Comparison of ENCODE assay signal across 8 cellular contexts in genomic region chr3:9715764-9716437, GRCh38. TPM values are rescaled to one million over a fixed set of nuclear protein-coding genes. Genes with fewer than 3 reads are reported as not detected.
DNase-seq lines count a peak whose midpoint lies in the region; ATAC-seq, FAIRE-seq and TF ChIP-seq lines count a peak whose summit lies in the region.

No MANE protein-coding gene starts in this region.

- no peaks in the 10 kb centered on the region for H3K9me1 ChIP-seq in K562 (ENCODE audit: control insufficient read depth, insufficient read depth, low read length)

- no peak overlapping the region for H3K27ac Mint-ChIP-seq in activated CD4-positive, alpha-beta T cell treated with anti-CD3 and anti-CD28 coated beads for 36 hours

- H3K9me3 ChIP-seq in OCI-LY3 (ENCODE audit: insufficient read depth, low read length) (no peaks in the 10 kb centered on the region), K562 (replicated peaks; ENCODE audit: control insufficient read depth, insufficient read depth, low read depth, low read length) (no peaks in the 10 kb centered on the region), MM.1S (replicated peaks; ENCODE audit: insufficient read depth, low read length) (no peaks in the 10 kb centered on the region)

- in situ Hi-C loops in K562 (cut with MboI), result no loop called here

- 0 out of 2 replicates have a peak, but pooled peaks cover 3% of the 10 kb centered on the region for H3K27me3 ChIP-seq in OCI-LY3 (ENCODE audit: low read depth, low read length)
- peaks cover 33 to 38% of the 10 kb centered on the region in 2 experiments for H3K27me3 ChIP-seq in K562 (ENCODE audit: control insufficient read depth in 2 of 2, insufficient read depth in 2 of 2, low read length in 2 of 2)
- no peaks in the 10 kb centered on the region for H3K27me3 ChIP-seq in MM.1S (replicated peaks; ENCODE audit: insufficient read depth, low read length)

- peak; percentile 62 for DNase-seq in activated CD4-positive, alpha-beta T cell treated with anti-CD3 and anti-CD28 coated beads for 36 hours
- DNase-seq in activated CD4-positive, alpha-beta T cell treated with anti-CD3 and anti-CD28 coated beads for 1 hour, result no peak
- DNase-seq in K562 (ENCODE audit: extremely low read depth in 1 of 4, low spot score in 3 of 4) (peak; percentile 82 to 94 (median 87)), inferior parietal cortex (ENCODE audit: extremely low spot score) (peak; percentile 74), MM.1S (no peak)
- peak; percentile 52 for DNase-seq in stimulated activated CD4-positive, alpha-beta T cell treated with anti-CD3 and anti-CD28 coated beads, Interleukin-15, amount 100 ng/mL, for 24 hours

- peak; percentile 99 for TF ChIP-seq RAD21 in K562 (CRISPR knock-in tag; conservative IDR thresholded peaks at IDR 0.05 in 1 of 2, IDR thresholded peaks at IDR 0.05 in 1 of 2)

- H2AFZ ChIP-seq in OCI-LY3 (ENCODE audit: low read depth, low read length) (peak overlapping the region; percentile 31; the same call in 1 of the 2 replicates), K562 (ENCODE audit: low read depth, low read length) (peak overlapping the region; percentile 89), MM.1S (ENCODE audit: low read length) (no peak overlapping the region)

- WGBS in K562 (ENCODE audit: insufficient coverage, low coverage, missing lambda C conversion rate), result 6% methylated on average over 6 of the region's 6 CpGs

- no peaks in the 10 kb centered on the region for H3F3A ChIP-seq in MM.1S (ENCODE audit: insufficient read depth, low read length)

- H3K9me3 Mint-ChIP-seq in activated CD4-positive, alpha-beta T cell treated with anti-CD3 and anti-CD28 coated beads for 36 hours (ENCODE audit: low read depth), result no peaks in the 10 kb centered on the region

- H3K4me3 ChIP-seq in OCI-LY3 (ENCODE audit: low read length), result no peak overlapping the region
- no peak overlapping the region for H3K4me3 ChIP-seq in K562
- H3K4me3 ChIP-seq in MM.1S (ENCODE audit: low read length), result no peak overlapping the region

- peaks cover 2% of the 10 kb centered on the region for H3K27me3 Mint-ChIP-seq in activated CD4-positive, alpha-beta T cell treated with anti-CD3 and anti-CD28 coated beads for 36 hours

- no peaks in the 10 kb centered on the region for H4K20me1 ChIP-seq in OCI-LY3 (ENCODE audit: insufficient read depth, low read length)
- H4K20me1 ChIP-seq in K562 (replicated peaks; ENCODE audit: control insufficient read depth, insufficient read depth, low read length), result no peaks in the 10 kb centered on the region
- no peaks in the 10 kb centered on the region for H4K20me1 ChIP-seq in MM.1S (ENCODE audit: insufficient read depth, low read length)

- CTCF ChIA-PET in activated CD4-positive, alpha-beta T cell treated with anti-CD3 and anti-CD28 coated beads for 36 hours (lab: Charles Lee), result interaction anchor here (0.5 to 2.3 kb wide), 7 partner anchors 9 to 324 kb away, joined by 3 to 15 read pairs (median 4); partner anchors contain the start of gene ARPC4
- CTCF ChIA-PET in K562 (lab: Yijun Ruan, JAX; ENCODE audit: low intra/inter-chr PET ratio), result interaction anchor here (0.6 to 1.1 kb wide), 5 partner anchors 212 to 606 kb away, joined by 3 to 7 read pairs (median 3); no protein-coding TSS in a partner anchor

- H3K4me1 ChIP-seq in OCI-LY3 (ENCODE audit: low read length) (0 out of 2 replicates have a peak, but pooled peaks cover 2% of the 10 kb centered on the region), K562 (replicated peaks in 1 of 2; ENCODE audit: control insufficient read depth in 2 of 2, insufficient read depth in 2 of 2, low read length in 2 of 2) (peaks cover 5 to 10% of the 10 kb centered on the region in 2 experiments; a peak in 4 of 5 replicates), MM.1S (ENCODE audit: low read length) (no peaks in the 10 kb centered on the region)

- peak; percentile 79 for TF ChIP-seq EP300 in K562 (IDR thresholded peaks at IDR 0.05; ENCODE audit: low read length)

- BruUV-seq in K562 (replicated peaks; lab: Mats Ljungman, UMichigan), result no TSS peak

- peaks cover 9% of the 10 kb centered on the region for H3K4me1 Mint-ChIP-seq in activated CD4-positive, alpha-beta T cell treated with anti-CD3 and anti-CD28 coated beads for 36 hours

- intact Hi-C loops in activated CD4-positive, alpha-beta T cell treated with anti-CD3 and anti-CD28 coated beads for 36 hours (cut with DNase I, micrococcal nuclease), result no loop called here
- intact Hi-C loops in K562 (cut with micrococcal nuclease), result loop anchor here (5.0 to 10.0 kb wide), 7 partner anchors 76 to 361 kb away; partner anchors contain the start of genes ARPC4, CRELD1, FANCD2 and RPUSD3

- H3K36me3 ChIP-seq in OCI-LY3 (replicated peaks; ENCODE audit: low read depth, low read length), result no peaks in the 10 kb centered on the region
- no peaks in the 10 kb centered on the region for H3K36me3 ChIP-seq in K562 (ENCODE audit: control insufficient read depth, insufficient read depth, low read length)
- no peaks in the 10 kb centered on the region for H3K36me3 ChIP-seq in MM.1S (replicated peaks; ENCODE audit: insufficient read depth, low read length)

- no peak overlapping the region for H3K9ac ChIP-seq in OCI-LY3 (ENCODE audit: low read length)
- H3K9ac ChIP-seq in K562 (ENCODE audit: insufficient read depth in 1 of 2, low read depth in 2 of 2, low read length in 2 of 2), result peak overlapping the region in 1 of 2 experiments; percentile 27; a peak in 1 of 4 replicates
- H3K9ac ChIP-seq in MM.1S (ENCODE audit: low read length), result no peak overlapping the region

- FAIRE-seq in K562 (lab: Jason Lieb, UNC), result peak; percentile 98

- H3K27ac ChIP-seq in OCI-LY3 (ENCODE audit: low read length) (no peak overlapping the region), K562 (ENCODE audit: extremely low read depth, low read depth, low read length) (peak overlapping the region; percentile 62; the same call in 2 of the 3 replicates), MM.1S (ENCODE audit: low read length) (no peak overlapping the region)

- ATAC-seq in activated CD4-positive, alpha-beta T cell treated with anti-CD3 and anti-CD28 coated beads for 36 hours, result peak; percentile 92
- ATAC-seq in K562 (peak; percentile 99), GM21381 (IDR thresholded peaks at IDR 0.05; ENCODE audit: unreplicated experiment) (no peak)

- H3K79me2 ChIP-seq in OCI-LY3 (ENCODE audit: low read length) (no peaks in the 10 kb centered on the region), K562 (ENCODE audit: control insufficient read depth, insufficient read depth, low read length) (no peaks in the 10 kb centered on the region), MM.1S (ENCODE audit: low read length) (no peaks in the 10 kb centered on the region)

- no peak overlapping the region for H3K4me3 Mint-ChIP-seq in activated CD4-positive, alpha-beta T cell treated with anti-CD3 and anti-CD28 coated beads for 36 hours

- H3K36me3 Mint-ChIP-seq in activated CD4-positive, alpha-beta T cell treated with anti-CD3 and anti-CD28 coated beads for 36 hours (ENCODE audit: low read depth), result no peaks in the 10 kb centered on the region

- POLR2A ChIA-PET in activated CD4-positive, alpha-beta T cell treated with anti-CD3 and anti-CD28 coated beads for 36 hours (lab: Charles Lee), result no interaction called here
- POLR2A ChIA-PET in K562 (lab: Yijun Ruan, JAX), result interaction anchor here (0.6 to 1.5 kb wide), 5 partner anchors 8 to 35 kb away, joined by 3 to 6 read pairs (median 4); no protein-coding TSS in a partner anchor

- TF ChIP-seq POLR2A in K562 (conservative IDR thresholded peaks at IDR 0.05), result no peak

- no peak overlapping the region for H3K4me2 ChIP-seq in OCI-LY3 (ENCODE audit: low read length)
- H3K4me2 ChIP-seq in K562 (ENCODE audit: insufficient read depth, low read length), result peak overlapping the region; percentile 47; the same call in 1 of the 2 replicates
- no peak overlapping the region for H3K4me2 ChIP-seq in MM.1S (ENCODE audit: low read depth, low read length)

- TF ChIP-seq CTCF in OCI-LY3 (IDR thresholded peaks at IDR 0.05; ENCODE audit: low read depth, low read length) (peak; percentile 36; the same call in 1 of the 2 replicates), K562 (IDR thresholded peaks at IDR 0.05 in 2 of 3, conservative IDR thresholded peaks at IDR 0.05 in 1 of 3; ENCODE audit: insufficient read depth in 2 of 3, low read depth in 1 of 3, low read length in 3 of 3) (peak; percentile 93 to 99 (median 99)), MM.1S (IDR thresholded peaks at IDR 0.05; ENCODE audit: low read length) (no peak; the same call in 1 of the 2 replicates)

- no peaks in the 10 kb centered on the region for H3K9me2 ChIP-seq in MM.1S (replicated peaks; ENCODE audit: insufficient read depth, low read length)

RNA-seq across cellular contexts. Expression of gene CPNE9, which starts 12.3 kb away (rescaled TPM):
- under 1 TPM; 0.14 to 0.30 TPM for total RNA-seq in activated CD4-positive, alpha-beta T cell treated with anti-CD3 and anti-CD28 coated beads for 36 hours
- total RNA-seq in K562 (2011; cell fraction: chromatin; rRNA removed; ENCODE audit: low replicate concordance), result not detected in 2 replicates
- total RNA-seq in K562 (2011; cell fraction: nucleolus; rRNA removed), result not detected in 2 replicates
- total RNA-seq in K562 (2011; cell fraction: nucleoplasm; rRNA removed), result 0.46 TPM in 1 of 2 replicates, not detected in the other
- total RNA-seq in K562 (2014; rRNA removed) (0.49 TPM in 1 of 2 replicates, not detected in the other), K562 (2014; rRNA removed; fragmentation: Illumina TruSeq; extraction: Trizol) (0.22 TPM in 1 of 2 replicates, not detected in the other), K562 (2015; rRNA removed; fragmentation: Illumina TruSeq; extraction: Trizol) (0.33 TPM in 1 of 2 replicates, not detected in the other), K562 (2021) (not detected in 2 replicates)
- polyA plus RNA-seq in K562 (2011; rRNA removed) (0.19 and 0.33 TPM in 2 replicates), K562 (2014; fragmentation: Illumina TruSeq; extraction: Trizol) (0.51 TPM in 1 of 2 replicates, not detected in the other), K562 (2014; fragmentation: Nextera tagmentation; extraction: Ambion mirVana) (under 1 TPM; 0.25 to 0.56 TPM), K562 (2014; rRNA removed) (0.24 and 0.34 TPM in 2 replicates)
- polyA plus RNA-seq in K562 (2011; cell fraction: cytosol; rRNA removed), result 0.03 and 0.34 TPM in 2 replicates
- 0.33 and 0.48 TPM in 2 replicates for polyA plus RNA-seq in K562 (2011; cell fraction: nucleus; rRNA removed)
- polyA plus RNA-seq in K562 (2012), result 0.36 and 0.91 TPM in 2 replicates
- polyA minus RNA-seq in K562 (2011; rRNA and poly(A)+ RNA removed), result not detected in 2 replicates
- not detected in 2 replicates for polyA minus RNA-seq in K562 (2011; cell fraction: cytosol; rRNA and poly(A)+ RNA removed)
- not detected in 2 replicates for polyA minus RNA-seq in K562 (2011; cell fraction: nucleus; rRNA and poly(A)+ RNA removed)

RNA-seq across cellular contexts. Expression of gene BRPF1, which starts 15.6 kb away (rescaled TPM):
- total RNA-seq in activated CD4-positive, alpha-beta T cell treated with anti-CD3 and anti-CD28 coated beads for 36 hours, result 10 to 100 TPM; 23.3 to 25.9 TPM
- total RNA-seq in K562 (2011; cell fraction: chromatin; rRNA removed; ENCODE audit: low replicate concordance), result 33.6 and 67.8 TPM in 2 replicates
- total RNA-seq in K562 (2011; cell fraction: nucleolus; rRNA removed), result 33.7 and 49.2 TPM in 2 replicates
- 26.6 and 32.0 TPM in 2 replicates for total RNA-seq in K562 (2011; cell fraction: nucleoplasm; rRNA removed)
- total RNA-seq in K562 (2014; rRNA removed) (29.9 and 38.9 TPM in 2 replicates), K562 (2014; rRNA removed; fragmentation: Illumina TruSeq; extraction: Trizol) (12.6 and 13.5 TPM in 2 replicates), K562 (2015; rRNA removed; fragmentation: Illumina TruSeq; extraction: Trizol) (23.5 and 25.5 TPM in 2 replicates), K562 (2021) (40.2 and 40.6 TPM in 2 replicates)
- polyA plus RNA-seq in K562 (2011; rRNA removed) (12.7 and 16.6 TPM in 2 replicates), K562 (2014; fragmentation: Illumina TruSeq; extraction: Trizol) (26.7 and 30.5 TPM in 2 replicates), K562 (2014; fragmentation: Nextera tagmentation; extraction: Ambion mirVana) (1 to 10 TPM; 1.1 to 1.4 TPM), K562 (2014; rRNA removed) (26.0 and 32.8 TPM in 2 replicates)
- 12.3 and 19.3 TPM in 2 replicates for polyA plus RNA-seq in K562 (2011; cell fraction: cytosol; rRNA removed)
- polyA plus RNA-seq in K562 (2011; cell fraction: nucleus; rRNA removed), result 46.8 and 95.4 TPM in 2 replicates
- 23.7 and 24.3 TPM in 2 replicates for polyA plus RNA-seq in K562 (2012)
- polyA minus RNA-seq in K562 (2011; rRNA and poly(A)+ RNA removed), result 14.6 and 16.9 TPM in 2 replicates
- polyA minus RNA-seq in K562 (2011; cell fraction: cytosol; rRNA and poly(A)+ RNA removed), result 15.2 and 22.2 TPM in 2 replicates
- 24.9 and 29.5 TPM in 2 replicates for polyA minus RNA-seq in K562 (2011; cell fraction: nucleus; rRNA and poly(A)+ RNA removed)

RNA-seq across cellular contexts. Expression of gene OGG1, which starts 33.9 kb away (rescaled TPM):
- total RNA-seq in activated CD4-positive, alpha-beta T cell treated with anti-CD3 and anti-CD28 coated beads for 36 hours, result 10 to 100 TPM; 36.4 to 61.6 TPM
- 74.9 and 150 TPM in 2 replicates for total RNA-seq in K562 (2011; cell fraction: chromatin; rRNA removed; ENCODE audit: low replicate concordance)
- total RNA-seq in K562 (2011; cell fraction: nucleolus; rRNA removed), result 93.6 and 122 TPM in 2 replicates
- 99.4 and 140 TPM in 2 replicates for total RNA-seq in K562 (2011; cell fraction: nucleoplasm; rRNA removed)
- 27.6 and 39.3 TPM in 2 replicates for total RNA-seq in K562 (2014; rRNA removed)
- 14.6 and 18.2 TPM in 2 replicates for total RNA-seq in K562 (2014; rRNA removed; fragmentation: Illumina TruSeq; extraction: Trizol)
- total RNA-seq in K562 (2015; rRNA removed; fragmentation: Illumina TruSeq; extraction: Trizol), result 26.4 and 27.5 TPM in 2 replicates
- 23.6 and 25.7 TPM in 2 replicates for total RNA-seq in K562 (2021)
- 26.6 and 31.0 TPM in 2 replicates for polyA plus RNA-seq in K562 (2011; rRNA removed)
- 27.6 and 51.7 TPM in 2 replicates for polyA plus RNA-seq in K562 (2011; cell fraction: cytosol; rRNA removed)
- 41.4 and 56.0 TPM in 2 replicates for polyA plus RNA-seq in K562 (2011; cell fraction: nucleus; rRNA removed)
- 23.4 and 31.1 TPM in 2 replicates for polyA plus RNA-seq in K562 (2012)
- polyA plus RNA-seq in K562 (2014; fragmentation: Illumina TruSeq; extraction: Trizol), result 32.3 and 33.0 TPM in 2 replicates
- 10 to 100 TPM in 1 of 2 experiments, 1 to 10 TPM in 1; 6.6 to 12.0 TPM for polyA plus RNA-seq in K562 (2014; fragmentation: Nextera tagmentation; extraction: Ambion mirVana)
- 24.4 and 26.5 TPM in 2 replicates for polyA plus RNA-seq in K562 (2014; rRNA removed)
- polyA minus RNA-seq in K562 (2011; rRNA and poly(A)+ RNA removed), result 38.9 and 47.9 TPM in 2 replicates
- polyA minus RNA-seq in K562 (2011; cell fraction: cytosol; rRNA and poly(A)+ RNA removed), result 16.7 and 29.9 TPM in 2 replicates
- polyA minus RNA-seq in K562 (2011; cell fraction: nucleus; rRNA and poly(A)+ RNA removed), result 52.4 and 57.1 TPM in 2 replicates

RNA-seq across cellular contexts. Expression of gene CAMK1, which starts 53.8 kb away (rescaled TPM):
- 10 to 100 TPM; 48.4 to 53.1 TPM for total RNA-seq in activated CD4-positive, alpha-beta T cell treated with anti-CD3 and anti-CD28 coated beads for 36 hours
- total RNA-seq in K562 (2011; cell fraction: chromatin; rRNA removed; ENCODE audit: low replicate concordance), result 2.0 and 4.8 TPM in 2 replicates
- 4.2 and 4.6 TPM in 2 replicates for total RNA-seq in K562 (2011; cell fraction: nucleolus; rRNA removed)
- total RNA-seq in K562 (2011; cell fraction: nucleoplasm; rRNA removed), result 2.3 and 3.2 TPM in 2 replicates
- total RNA-seq in K562 (2014; rRNA removed) (10.7 and 13.9 TPM in 2 replicates), K562 (2014; rRNA removed; fragmentation: Illumina TruSeq; extraction: Trizol) (4.4 and 4.7 TPM in 2 replicates), K562 (2015; rRNA removed; fragmentation: Illumina TruSeq; extraction: Trizol) (6.1 and 6.6 TPM in 2 replicates), K562 (2021) (5.2 and 6.2 TPM in 2 replicates)
- polyA plus RNA-seq in K562 (2011; rRNA removed) (7.3 and 8.4 TPM in 2 replicates), K562 (2014; fragmentation: Illumina TruSeq; extraction: Trizol) (6.0 and 6.2 TPM in 2 replicates), K562 (2014; fragmentation: Nextera tagmentation; extraction: Ambion mirVana) (under 1 TPM; 0.23 to 0.39 TPM), K562 (2014; rRNA removed) (7.7 and 10.6 TPM in 2 replicates)
- 5.8 and 12.1 TPM in 2 replicates for polyA plus RNA-seq in K562 (2011; cell fraction: cytosol; rRNA removed)
- 6.0 and 9.9 TPM in 2 replicates for polyA plus RNA-seq in K562 (2011; cell fraction: nucleus; rRNA removed)
- polyA plus RNA-seq in K562 (2012), result 7.7 and 9.7 TPM in 2 replicates
- 2.6 and 2.9 TPM in 2 replicates for polyA minus RNA-seq in K562 (2011; rRNA and poly(A)+ RNA removed)
- 3.1 and 3.6 TPM in 2 replicates for polyA minus RNA-seq in K562 (2011; cell fraction: cytosol; rRNA and poly(A)+ RNA removed)
- polyA minus RNA-seq in K562 (2011; cell fraction: nucleus; rRNA and poly(A)+ RNA removed), result 1.3 and 2.4 TPM in 2 replicates

Comparison
In these comparisons a context has a peak if more than half of its experiments do, and no peak if none do; other contexts are left out.
1. DNase-seq: peak in activated CD4-positive, alpha-beta T cell treated with anti-CD3 and anti-CD28 coated beads for 36 hours (single experiment), K562 (4 of 4), inferior parietal cortex (single experiment) and stimulated activated CD4-positive, alpha-beta T cell treated with anti-CD3 and anti-CD28 coated beads, Interleukin-15, amount 100 ng/mL, for 24 hours (single experiment); none in activated CD4-positive, alpha-beta T cell treated with anti-CD3 and anti-CD28 coated beads for 1 hour (single experiment) and MM.1S (single experiment).